1 cellular context compared by ENCODE assay signal in the genomic region with DNA sequence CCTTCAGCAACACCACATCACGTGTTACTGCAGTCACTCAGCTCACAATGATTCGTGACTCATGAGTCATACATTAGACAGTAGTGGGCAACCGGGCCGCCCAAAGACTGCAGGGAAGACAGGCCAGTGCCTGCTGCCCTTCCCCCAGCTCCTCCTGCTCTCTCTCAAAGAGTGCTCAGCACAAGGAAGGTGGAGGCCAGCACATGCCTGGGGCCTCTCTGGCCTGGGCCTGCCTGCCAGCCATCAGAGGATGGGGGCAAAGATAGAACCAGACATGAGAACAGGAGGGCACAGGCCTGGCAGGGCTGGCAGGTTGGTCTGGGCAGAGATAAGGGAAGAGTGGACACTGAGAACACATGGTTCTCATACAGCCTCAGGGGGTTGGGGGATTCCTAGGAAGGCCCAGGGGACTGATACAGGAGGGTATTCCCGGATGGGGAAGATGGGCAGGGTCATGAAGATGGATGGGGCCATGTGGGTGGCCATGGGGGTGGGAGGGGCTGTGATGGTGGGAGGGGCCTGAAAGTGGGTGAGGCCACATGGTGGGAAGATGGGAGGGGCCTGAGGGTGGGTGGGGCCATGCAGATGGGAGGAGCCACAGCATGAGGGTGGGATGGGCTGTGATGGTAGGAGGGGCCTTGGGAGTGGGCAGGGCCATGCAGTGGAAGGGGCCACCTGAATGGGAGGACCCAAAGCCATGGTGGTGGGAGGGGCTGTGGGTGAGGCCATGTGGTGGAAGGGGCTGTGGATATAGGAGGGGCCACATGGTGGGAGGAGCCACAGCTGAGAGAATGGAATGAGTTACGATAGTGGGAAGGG.
TF ChIP-seq lines count a peak whose summit lies in the region.

No MANE protein-coding gene starts in this region.

TF ChIP-seq in K562, 482 proteins besides CTCF, POLR2A, EP300 and RAD21 (continued from another document and continues in another):
- TF ChIP-seq, protein P1, sequence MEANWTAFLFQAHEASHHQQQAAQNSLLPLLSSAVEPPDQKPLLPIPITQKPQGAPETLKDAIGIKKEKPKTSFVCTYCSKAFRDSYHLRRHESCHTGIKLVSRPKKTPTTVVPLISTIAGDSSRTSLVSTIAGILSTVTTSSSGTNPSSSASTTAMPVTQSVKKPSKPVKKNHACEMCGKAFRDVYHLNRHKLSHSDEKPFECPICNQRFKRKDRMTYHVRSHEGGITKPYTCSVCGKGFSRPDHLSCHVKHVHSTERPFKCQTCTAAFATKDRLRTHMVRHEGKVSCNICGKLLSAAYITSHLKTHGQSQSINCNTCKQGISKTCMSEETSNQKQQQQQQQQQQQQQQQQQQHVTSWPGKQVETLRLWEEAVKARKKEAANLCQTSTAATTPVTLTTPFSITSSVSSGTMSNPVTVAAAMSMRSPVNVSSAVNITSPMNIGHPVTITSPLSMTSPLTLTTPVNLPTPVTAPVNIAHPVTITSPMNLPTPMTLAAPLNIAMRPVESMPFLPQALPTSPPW (CRISPR knock-in tag; IDR thresholded peaks at IDR 0.05), result peak; percentile 69
- peak; percentile 84 for TF ChIP-seq MEIS2 (IDR thresholded peaks at IDR 0.05; ENCODE audit: partially characterized antibody)
- TF ChIP-seq MCM3 (IDR thresholded peaks at IDR 0.05), result no peak
- peak; percentile 82 to 90; a peak in 3 of 4 replicates for TF ChIP-seq FOXK2 (conservative IDR thresholded peaks at IDR 0.05 in 1 of 2, IDR thresholded peaks at IDR 0.05 in 1 of 2; ENCODE audit: low read depth in 2 of 2)
- TF ChIP-seq GABPB1 (CRISPR knock-in tag; IDR thresholded peaks at IDR 0.05), result 0 out of 2 replicates have a peak, but pooled peaks have one; percentile 41
- peak; percentile 53; the same call in 1 of the 2 replicates for TF ChIP-seq POLR2G (IDR thresholded peaks at IDR 0.05; ENCODE audit: low read depth, low read length)
- TF ChIP-seq, protein P2, sequence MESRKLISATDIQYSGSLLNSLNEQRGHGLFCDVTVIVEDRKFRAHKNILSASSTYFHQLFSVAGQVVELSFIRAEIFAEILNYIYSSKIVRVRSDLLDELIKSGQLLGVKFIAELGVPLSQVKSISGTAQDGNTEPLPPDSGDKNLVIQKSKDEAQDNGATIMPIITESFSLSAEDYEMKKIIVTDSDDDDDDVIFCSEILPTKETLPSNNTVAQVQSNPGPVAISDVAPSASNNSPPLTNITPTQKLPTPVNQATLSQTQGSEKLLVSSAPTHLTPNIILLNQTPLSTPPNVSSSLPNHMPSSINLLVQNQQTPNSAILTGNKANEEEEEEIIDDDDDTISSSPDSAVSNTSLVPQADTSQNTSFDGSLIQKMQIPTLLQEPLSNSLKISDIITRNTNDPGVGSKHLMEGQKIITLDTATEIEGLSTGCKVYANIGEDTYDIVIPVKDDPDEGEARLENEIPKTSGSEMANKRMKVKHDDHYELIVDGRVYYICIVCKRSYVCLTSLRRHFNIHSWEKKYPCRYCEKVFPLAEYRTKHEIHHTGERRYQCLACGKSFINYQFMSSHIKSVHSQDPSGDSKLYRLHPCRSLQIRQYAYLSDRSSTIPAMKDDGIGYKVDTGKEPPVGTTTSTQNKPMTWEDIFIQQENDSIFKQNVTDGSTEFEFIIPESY (CRISPR knock-in tag; IDR thresholded peaks at IDR 0.05), result no peak
- TF ChIP-seq CEBPB (tag; IDR thresholded peaks at IDR 0.05), result no peak
- TF ChIP-seq, protein P3, sequence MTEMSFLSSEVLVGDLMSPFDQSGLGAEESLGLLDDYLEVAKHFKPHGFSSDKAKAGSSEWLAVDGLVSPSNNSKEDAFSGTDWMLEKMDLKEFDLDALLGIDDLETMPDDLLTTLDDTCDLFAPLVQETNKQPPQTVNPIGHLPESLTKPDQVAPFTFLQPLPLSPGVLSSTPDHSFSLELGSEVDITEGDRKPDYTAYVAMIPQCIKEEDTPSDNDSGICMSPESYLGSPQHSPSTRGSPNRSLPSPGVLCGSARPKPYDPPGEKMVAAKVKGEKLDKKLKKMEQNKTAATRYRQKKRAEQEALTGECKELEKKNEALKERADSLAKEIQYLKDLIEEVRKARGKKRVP (CRISPR knock-in tag; IDR thresholded peaks at IDR 0.05), result no peak
- TF ChIP-seq ZNF780A (CRISPR knock-in tag; IDR thresholded peaks at IDR 0.05), result no peak
- TF ChIP-seq ZFP30 (CRISPR knock-in tag; IDR thresholded peaks at IDR 0.05; ENCODE audit: borderline replicate concordance), result no peak
- TF ChIP-seq ZNF76 (CRISPR knock-in tag; IDR thresholded peaks at IDR 0.05; ENCODE audit: borderline replicate concordance), result no peak
- TF ChIP-seq, protein P4, sequence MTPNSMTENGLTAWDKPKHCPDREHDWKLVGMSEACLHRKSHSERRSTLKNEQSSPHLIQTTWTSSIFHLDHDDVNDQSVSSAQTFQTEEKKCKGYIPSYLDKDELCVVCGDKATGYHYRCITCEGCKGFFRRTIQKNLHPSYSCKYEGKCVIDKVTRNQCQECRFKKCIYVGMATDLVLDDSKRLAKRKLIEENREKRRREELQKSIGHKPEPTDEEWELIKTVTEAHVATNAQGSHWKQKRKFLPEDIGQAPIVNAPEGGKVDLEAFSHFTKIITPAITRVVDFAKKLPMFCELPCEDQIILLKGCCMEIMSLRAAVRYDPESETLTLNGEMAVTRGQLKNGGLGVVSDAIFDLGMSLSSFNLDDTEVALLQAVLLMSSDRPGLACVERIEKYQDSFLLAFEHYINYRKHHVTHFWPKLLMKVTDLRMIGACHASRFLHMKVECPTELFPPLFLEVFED (CRISPR knock-in tag; conservative IDR thresholded peaks at IDR 0.05), result 0 out of 2 replicates have a peak, but pooled peaks have one; percentile 50
- no peak for TF ChIP-seq CBX3 (IDR thresholded peaks at IDR 0.05; ENCODE audit: borderline replicate concordance in 1 of 2, low read length in 2 of 2)
- no peak for TF ChIP-seq POLR3G (IDR thresholded peaks at IDR 0.05; ENCODE audit: extremely low read depth, insufficient read length, insufficient replicate concordance)
- TF ChIP-seq, protein P5, sequence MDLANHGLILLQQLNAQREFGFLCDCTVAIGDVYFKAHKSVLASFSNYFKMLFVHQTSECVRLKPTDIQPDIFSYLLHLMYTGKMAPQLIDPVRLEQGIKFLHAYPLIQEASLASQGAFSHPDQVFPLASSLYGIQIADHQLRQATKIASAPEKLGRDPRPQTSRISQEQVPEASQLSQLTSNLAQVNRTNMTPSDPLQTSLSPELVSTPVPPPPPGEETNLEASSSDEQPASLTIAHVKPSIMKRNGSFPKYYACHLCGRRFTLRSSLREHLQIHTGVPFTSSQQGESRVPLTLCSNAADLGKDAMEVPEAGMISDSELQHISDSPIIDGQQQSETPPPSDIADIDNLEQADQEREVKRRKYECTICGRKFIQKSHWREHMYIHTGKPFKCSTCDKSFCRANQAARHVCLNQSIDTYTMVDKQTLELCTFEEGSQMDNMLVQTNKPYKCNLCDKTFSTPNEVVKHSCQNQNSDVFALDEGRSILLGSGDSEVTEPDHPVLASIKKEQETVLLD (IDR thresholded peaks at IDR 0.05), result 0 out of 2 replicates have a peak, but pooled peaks have one; percentile 50
- no peak for TF ChIP-seq ZNF3 (CRISPR knock-in tag; IDR thresholded peaks at IDR 0.05)
- TF ChIP-seq, protein P6, sequence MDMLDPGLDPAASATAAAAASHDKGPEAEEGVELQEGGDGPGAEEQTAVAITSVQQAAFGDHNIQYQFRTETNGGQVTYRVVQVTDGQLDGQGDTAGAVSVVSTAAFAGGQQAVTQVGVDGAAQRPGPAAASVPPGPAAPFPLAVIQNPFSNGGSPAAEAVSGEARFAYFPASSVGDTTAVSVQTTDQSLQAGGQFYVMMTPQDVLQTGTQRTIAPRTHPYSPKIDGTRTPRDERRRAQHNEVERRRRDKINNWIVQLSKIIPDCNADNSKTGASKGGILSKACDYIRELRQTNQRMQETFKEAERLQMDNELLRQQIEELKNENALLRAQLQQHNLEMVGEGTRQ (CRISPR knock-in tag; IDR thresholded peaks at IDR 0.05), result peak; percentile 42; the same call in 1 of the 2 replicates
- peak; percentile 49; the same call in 1 of the 2 replicates for TF ChIP-seq RAD51 (IDR thresholded peaks at IDR 0.05; ENCODE audit: borderline replicate concordance, low read depth)
- TF ChIP-seq, protein P7, sequence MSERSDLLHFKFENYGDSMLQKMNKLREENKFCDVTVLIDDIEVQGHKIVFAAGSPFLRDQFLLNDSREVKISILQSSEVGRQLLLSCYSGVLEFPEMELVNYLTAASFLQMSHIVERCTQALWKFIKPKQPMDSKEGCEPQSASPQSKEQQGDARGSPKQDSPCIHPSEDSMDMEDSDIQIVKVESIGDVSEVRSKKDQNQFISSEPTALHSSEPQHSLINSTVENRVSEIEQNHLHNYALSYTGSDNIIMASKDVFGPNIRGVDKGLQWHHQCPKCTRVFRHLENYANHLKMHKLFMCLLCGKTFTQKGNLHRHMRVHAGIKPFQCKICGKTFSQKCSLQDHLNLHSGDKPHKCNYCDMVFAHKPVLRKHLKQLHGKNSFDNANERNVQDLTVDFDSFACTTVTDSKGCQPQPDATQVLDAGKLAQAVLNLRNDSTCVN (CRISPR knock-in tag; IDR thresholded peaks at IDR 0.05), result no peak
- TF ChIP-seq, protein P8, sequence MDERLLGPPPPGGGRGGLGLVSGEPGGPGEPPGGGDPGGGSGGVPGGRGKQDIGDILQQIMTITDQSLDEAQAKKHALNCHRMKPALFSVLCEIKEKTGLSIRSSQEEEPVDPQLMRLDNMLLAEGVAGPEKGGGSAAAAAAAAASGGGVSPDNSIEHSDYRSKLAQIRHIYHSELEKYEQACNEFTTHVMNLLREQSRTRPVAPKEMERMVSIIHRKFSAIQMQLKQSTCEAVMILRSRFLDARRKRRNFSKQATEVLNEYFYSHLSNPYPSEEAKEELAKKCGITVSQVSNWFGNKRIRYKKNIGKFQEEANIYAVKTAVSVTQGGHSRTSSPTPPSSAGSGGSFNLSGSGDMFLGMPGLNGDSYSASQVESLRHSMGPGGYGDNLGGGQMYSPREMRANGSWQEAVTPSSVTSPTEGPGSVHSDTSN (CRISPR knock-in tag; IDR thresholded peaks at IDR 0.05; ENCODE audit: low read depth), result no peak
- TF ChIP-seq, protein P8 (tag; conservative IDR thresholded peaks at IDR 0.05; ENCODE audit: low read depth), result 0 out of 2 replicates have a peak, but pooled peaks have one; percentile 20
- no peak for TF ChIP-seq CHD2 (IDR thresholded peaks at IDR 0.05; ENCODE audit: low read depth, low read length)
- TF ChIP-seq FOXA1 (IDR thresholded peaks at IDR 0.05; ENCODE audit: borderline replicate concordance), result no peak
- TF ChIP-seq JUND (IDR thresholded peaks at IDR 0.05; ENCODE audit: borderline replicate concordance, low read depth, low read length), result peak; percentile 7; the same call in 1 of the 2 replicates
- no peak; the same call in 2 of the 3 replicates for TF ChIP-seq JUND (tag; IDR thresholded peaks at IDR 0.05; ENCODE audit: borderline replicate concordance, low read depth, low read length)
- TF ChIP-seq FOSL1 (tag; conservative IDR thresholded peaks at IDR 0.05), result peak; percentile 73
- TF ChIP-seq, protein P9, sequence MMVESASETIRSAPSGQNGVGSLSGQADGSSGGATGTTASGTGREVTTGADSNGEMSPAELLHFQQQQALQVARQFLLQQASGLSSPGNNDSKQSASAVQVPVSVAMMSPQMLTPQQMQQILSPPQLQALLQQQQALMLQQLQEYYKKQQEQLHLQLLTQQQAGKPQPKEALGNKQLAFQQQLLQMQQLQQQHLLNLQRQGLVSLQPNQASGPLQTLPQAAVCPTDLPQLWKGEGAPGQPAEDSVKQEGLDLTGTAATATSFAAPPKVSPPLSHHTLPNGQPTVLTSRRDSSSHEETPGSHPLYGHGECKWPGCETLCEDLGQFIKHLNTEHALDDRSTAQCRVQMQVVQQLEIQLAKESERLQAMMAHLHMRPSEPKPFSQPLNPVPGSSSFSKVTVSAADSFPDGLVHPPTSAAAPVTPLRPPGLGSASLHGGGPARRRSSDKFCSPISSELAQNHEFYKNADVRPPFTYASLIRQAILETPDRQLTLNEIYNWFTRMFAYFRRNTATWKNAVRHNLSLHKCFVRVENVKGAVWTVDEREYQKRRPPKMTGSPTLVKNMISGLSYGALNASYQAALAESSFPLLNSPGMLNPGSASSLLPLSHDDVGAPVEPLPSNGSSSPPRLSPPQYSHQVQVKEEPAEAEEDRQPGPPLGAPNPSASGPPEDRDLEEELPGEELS (CRISPR knock-in tag; IDR thresholded peaks at IDR 0.05; ENCODE audit: borderline replicate concordance), result no peak
- no peak for TF ChIP-seq MECOM (CRISPR knock-in tag; IDR thresholded peaks at IDR 0.05)
- TF ChIP-seq, protein P10, sequence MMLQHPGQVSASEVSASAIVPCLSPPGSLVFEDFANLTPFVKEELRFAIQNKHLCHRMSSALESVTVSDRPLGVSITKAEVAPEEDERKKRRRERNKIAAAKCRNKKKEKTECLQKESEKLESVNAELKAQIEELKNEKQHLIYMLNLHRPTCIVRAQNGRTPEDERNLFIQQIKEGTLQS (IDR thresholded peaks at IDR 0.05), result peak; percentile 37; the same call in 1 of the 2 replicates
- TF ChIP-seq, protein P10 (CRISPR knock-in tag; conservative IDR thresholded peaks at IDR 0.05), result no peak
- TF ChIP-seq HOXB6 (CRISPR knock-in tag; IDR thresholded peaks at IDR 0.05; ENCODE audit: borderline replicate concordance), result no peak
- no peak for TF ChIP-seq ZNF143 (CRISPR knock-in tag; IDR thresholded peaks at IDR 0.05)
- TF ChIP-seq NEUROD1 (IDR thresholded peaks at IDR 0.05; ENCODE audit: borderline replicate concordance, low read depth, low read length, partially characterized antibody), result no peak
- TF ChIP-seq MAZ (CRISPR knock-in tag; conservative IDR thresholded peaks at IDR 0.05 in 1 of 2, IDR thresholded peaks at IDR 0.05 in 1 of 2), result peak in 1 of 2 experiments; percentile 61; a peak in 1 of 4 replicates
- TF ChIP-seq ZBTB7A (IDR thresholded peaks at IDR 0.05; ENCODE audit: borderline replicate concordance, control insufficient read depth, low read depth, low read length), result peak; percentile 72; the same call in 1 of the 2 replicates
- TF ChIP-seq ARNT (IDR thresholded peaks at IDR 0.05), result no peak
- TF ChIP-seq SP1 (CRISPR knock-in tag; IDR thresholded peaks at IDR 0.05), result peak; percentile 56; the same call in 1 of the 2 replicates
- TF ChIP-seq PHF20 (IDR thresholded peaks at IDR 0.05; ENCODE audit: partially characterized antibody), result no peak
- TF ChIP-seq, protein P11, sequence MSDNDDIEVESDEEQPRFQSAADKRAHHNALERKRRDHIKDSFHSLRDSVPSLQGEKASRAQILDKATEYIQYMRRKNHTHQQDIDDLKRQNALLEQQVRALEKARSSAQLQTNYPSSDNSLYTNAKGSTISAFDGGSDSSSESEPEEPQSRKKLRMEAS (CRISPR knock-in tag; IDR thresholded peaks at IDR 0.05), result peak; percentile 49; the same call in 1 of the 2 replicates
- TF ChIP-seq YY1 (IDR thresholded peaks at IDR 0.05; ENCODE audit: borderline replicate concordance in 1 of 3, control insufficient read depth in 1 of 3, extremely low read depth in 1 of 3, insufficient read depth in 3 of 3, insufficient read length in 1 of 3, insufficient replicate concordance in 2 of 3, low read depth in 1 of 3, low read length in 2 of 3), result peak in 1 of 3 experiments; percentile 30
- peak; percentile 28; the same call in 1 of the 2 replicates for TF ChIP-seq CREM (IDR thresholded peaks at IDR 0.05; ENCODE audit: low read depth)
